Comparison of ENCODE assay signal across 8 cellular contexts in the genomic region with DNA sequence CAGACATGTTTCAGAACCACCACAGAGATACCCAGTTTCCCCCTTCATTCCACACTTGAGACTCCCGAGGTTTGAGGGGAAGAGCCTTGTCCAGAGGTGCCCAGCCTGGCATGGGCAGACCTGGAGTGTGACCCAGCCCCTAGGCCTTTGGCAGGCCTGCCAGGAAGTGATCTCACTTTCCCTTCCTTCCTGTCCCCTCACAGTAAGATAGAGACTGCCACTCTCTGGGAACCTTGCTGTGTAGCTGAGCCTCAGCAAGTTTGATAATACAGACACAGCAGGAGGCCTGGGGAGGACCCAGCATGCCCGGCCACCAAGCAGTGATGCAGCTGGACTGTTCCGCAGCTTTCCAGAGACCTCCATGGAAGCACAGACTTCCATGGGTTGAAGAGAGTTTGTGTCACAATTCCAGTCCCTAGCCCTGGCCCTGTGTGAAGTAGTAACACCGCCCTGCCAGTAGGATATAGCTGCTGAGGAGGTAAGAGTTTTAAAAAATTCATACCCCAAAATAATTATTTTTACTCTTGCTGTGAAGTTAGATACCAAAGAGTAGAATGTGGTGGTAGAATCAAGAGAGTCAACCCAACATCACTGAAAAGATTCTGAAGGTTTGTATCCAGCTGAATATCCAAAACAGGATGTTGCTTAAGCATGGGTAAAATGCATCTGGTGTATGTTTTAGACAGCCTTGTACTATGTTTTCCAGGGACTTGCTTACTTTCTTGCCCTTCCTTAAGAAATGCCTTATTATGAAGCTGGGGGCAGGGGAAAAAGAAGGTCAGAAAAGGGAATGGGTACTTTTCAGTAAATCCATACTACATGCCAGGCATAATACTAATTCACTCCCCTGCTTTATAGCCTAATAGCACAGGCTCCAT. TPM values are rescaled to one million over a fixed set of nuclear protein-coding genes. Genes with fewer than 3 reads are reported as not detected.
A peak's percentile ranks its signal among the peaks of the same experiment; 100 is the strongest.
DNase-seq lines count a peak whose midpoint lies in the region; ATAC-seq and TF ChIP-seq lines count a peak whose summit lies in the region.

No MANE protein-coding gene starts in this region.

- H3K4me3 Mint-ChIP-seq in activated naive CD8-positive, alpha-beta T cell treated with anti-CD3 and anti-CD28 coated beads, Interleukin-2, amount 10 ng/mL, durations not matched to agents 7 days and 5 days, result peak overlapping the region; percentile 84

- H3K36me3 ChIP-seq in GM06990 (ENCODE audit: control insufficient read depth, insufficient read depth, low read length) (no peaks in the 10 kb centered on the region; the same call in none of the 2 replicates), right lobe of liver (no peaks in the 10 kb centered on the region), WERI-Rb-1 (no peaks in the 10 kb centered on the region)

- H3K27me3 ChIP-seq in GM06990 (replicated peaks; ENCODE audit: control insufficient read depth, insufficient read depth, low read length), result no peaks in the 10 kb centered on the region
- H3K27me3 ChIP-seq in right lobe of liver, result no peaks in the 10 kb centered on the region
- H3K27me3 ChIP-seq in WERI-Rb-1 (ENCODE audit: insufficient read depth, low read depth, severe bottlenecking), result no peaks in the 10 kb centered on the region

- H3K4me1 ChIP-seq in right lobe of liver, result peaks cover 0 to 26% (median 7%) of the 10 kb centered on the region in 4 donors

- DNase-seq in GM06990 (ENCODE audit: extremely low read depth, insufficient read length), result no peak
- DNase-seq in activated naive CD8-positive, alpha-beta T cell treated with anti-CD3 and anti-CD28 coated beads, Interleukin-2, amount 10 ng/mL, durations not matched to agents 7 days and 5 days, result no peak
- DNase-seq in right lobe of liver, result no peak
- DNase-seq in inferior parietal cortex (ENCODE audit: extremely low spot score), result no peak
- DNase-seq in NCI-H774 (lab: John Stamatoyannopoulos, UW), result no peak
- DNase-seq in WERI-Rb-1, result no peak
- DNase-seq in NCI-H1105 (lab: John Stamatoyannopoulos, UW), result no peak

- H3K27me3 Mint-ChIP-seq in activated naive CD8-positive, alpha-beta T cell treated with anti-CD3 and anti-CD28 coated beads, Interleukin-2, amount 10 ng/mL, durations not matched to agents 7 days and 5 days, result no peaks in the 10 kb centered on the region

- H3K9me3 ChIP-seq in right lobe of liver (no peaks in the 10 kb centered on the region), WERI-Rb-1 (ENCODE audit: severe bottlenecking) (no peaks in the 10 kb centered on the region)

- peaks cover 33% of the 10 kb centered on the region for H3K4me1 Mint-ChIP-seq in activated naive CD8-positive, alpha-beta T cell treated with anti-CD3 and anti-CD28 coated beads, Interleukin-2, amount 10 ng/mL, durations not matched to agents 7 days and 5 days

- POLR2A ChIA-PET in activated naive CD8-positive, alpha-beta T cell treated with anti-CD3 and anti-CD28 coated beads, Interleukin-2, amount 10 ng/mL, durations not matched to agents 7 days and 5 days (lab: Charles Lee), result interaction anchor here (0.5 to 1.8 kb wide), 6 partner anchors 12 to 123 kb away, joined by 3 to 7 read pairs (median 4); a partner anchor contains a TSS

- intact Hi-C loops in right lobe of liver (cut with DNase I), result no loop called here

- TF ChIP-seq CTCF in GM06990 (IDR thresholded peaks at IDR 0.05; ENCODE audit: insufficient read depth, low read length, poor library complexity, severe bottlenecking) (no peak), right lobe of liver (IDR thresholded peaks at IDR 0.05) (no peak), WERI-Rb-1 (IDR thresholded peaks at IDR 0.05; ENCODE audit: low read depth, low read length) (no peak)

- ATAC-seq in HG03378 (IDR thresholded peaks at IDR 0.05; ENCODE audit: unreplicated experiment), result peak; percentile 37
- peak; percentile 94 for ATAC-seq in activated naive CD8-positive, alpha-beta T cell treated with anti-CD3 and anti-CD28 coated beads, Interleukin-2, amount 10 ng/mL, durations not matched to agents 7 days and 5 days (ENCODE audit: low read depth)
- peak; percentile 64 to 76 (median 72) for ATAC-seq in right lobe of liver

- 58% methylated on average over 3 of the region's 4 CpGs for WGBS in right lobe of liver (ENCODE audit: insufficient coverage, low coverage, low lambda C conversion rate, missing lambda C conversion rate)

- no peak for TF ChIP-seq POLR2A in right lobe of liver (IDR thresholded peaks at IDR 0.05)

- H3K36me3 Mint-ChIP-seq in activated naive CD8-positive, alpha-beta T cell treated with anti-CD3 and anti-CD28 coated beads, Interleukin-2, amount 10 ng/mL, durations not matched to agents 7 days and 5 days, result peaks cover 2% of the 10 kb centered on the region

- peak overlapping the region; percentile 85 for H3K27ac Mint-ChIP-seq in activated naive CD8-positive, alpha-beta T cell treated with anti-CD3 and anti-CD28 coated beads, Interleukin-2, amount 10 ng/mL, durations not matched to agents 7 days and 5 days

- H3K9me3 Mint-ChIP-seq in activated naive CD8-positive, alpha-beta T cell treated with anti-CD3 and anti-CD28 coated beads, Interleukin-2, amount 10 ng/mL, durations not matched to agents 7 days and 5 days, result no peaks in the 10 kb centered on the region

- H3K4me3 ChIP-seq in GM06990 (replicated peaks; ENCODE audit: low read depth, low read length), result peak overlapping the region; percentile 57
- H3K4me3 ChIP-seq in right lobe of liver, result no peak overlapping the region
- no peak overlapping the region for H3K4me3 ChIP-seq in WERI-Rb-1 (ENCODE audit: low read depth, low read length)

- peak overlapping the region; percentile 33 to 47 (median 36) for H3K27ac ChIP-seq in right lobe of liver
- H3K27ac ChIP-seq in WERI-Rb-1, result no peak overlapping the region

RNA-seq across cellular contexts. Expression of a gene that starts 16.3 kb away (rescaled TPM):
- 1 to 10 TPM; 2.5 to 3.1 TPM for total RNA-seq in activated naive CD8-positive, alpha-beta T cell treated with anti-CD3 and anti-CD28 coated beads, Interleukin-2, amount 10 ng/mL, durations not matched to agents 7 days and 5 days
- 10 to 100 TPM; 11.7 to 31.7 (median 21.8) TPM for total RNA-seq in right lobe of liver

RNA-seq across cellular contexts. Expression of a gene that starts 52.8 kb away (rescaled TPM):
- 10 to 100 TPM; 90.4 to 98.8 TPM for total RNA-seq in activated naive CD8-positive, alpha-beta T cell treated with anti-CD3 and anti-CD28 coated beads, Interleukin-2, amount 10 ng/mL, durations not matched to agents 7 days and 5 days
- total RNA-seq in right lobe of liver, result 1 to 10 TPM; 2.2 to 8.6 (median 3.7) TPM

Comparison
In these comparisons a context has a peak if more than half of its experiments do, and no peak if none do; other contexts are left out.
1. ATAC-seq: peak in every context shown above with its lines; median percentile 94 in activated naive CD8-positive, alpha-beta T cell treated with anti-CD3 and anti-CD28 coated beads, Interleukin-2, amount 10 ng/mL, durations not matched to agents 7 days and 5 days; 72 in right lobe of liver; 37 in HG03378.
2. RNA of a gene that starts 52.8 kb away (total RNA-seq): 90.4 to 98.8 TPM in activated naive CD8-positive, alpha-beta T cell treated with anti-CD3 and anti-CD28 coated beads, Interleukin-2, amount 10 ng/mL, durations not matched to agents 7 days and 5 days; 2.2 to 8.6 TPM in right lobe of liver; every median in the first group is over 4 times any median in the second.